ENCODE assay signal across 8 cellular contexts in genomic region chr19:55353803-55354697, GRCh38. TPM values are rescaled to one million over a fixed set of nuclear protein-coding genes. Genes with fewer than 3 reads are reported as not detected.
DNase-seq lines count a peak whose midpoint lies in the region; ATAC-seq and TF ChIP-seq lines count a peak whose summit lies in the region.

No MANE protein-coding gene starts in this region.

- H3K27ac ChIP-seq in Panc1 (ENCODE audit: low read length), result peak overlapping the region; percentile 57
- H3K27ac ChIP-seq in neutrophil, result no peak overlapping the region
- no peak overlapping the region for H3K27ac ChIP-seq in urinary bladder (ENCODE audit: low read depth)

- 2% methylated on average over 72 of the region's 72 CpGs for WGBS in urinary bladder

- H3K27me3 ChIP-seq in Panc1 (ENCODE audit: control insufficient read depth, insufficient read depth, low read length), result no peaks in the 10 kb centered on the region
- peaks cover 80% of the 10 kb centered on the region for H3K27me3 ChIP-seq in neutrophil

- H3K9me3 ChIP-seq in Panc1 (ENCODE audit: control insufficient read depth, insufficient read depth, low read depth, low read length), result no peaks in the 10 kb centered on the region
- no peaks in the 10 kb centered on the region for H3K9me3 ChIP-seq in neutrophil

- peak; percentile 27 for DNase-seq in SKM-1 treated with dmso at 0.1 percent for 144 hours (lab: John Stamatoyannopoulos, UW; ENCODE audit: unreplicated experiment)
- DNase-seq in SKM-1 (lab: John Stamatoyannopoulos, UW; ENCODE audit: unreplicated experiment), result no peak
- DNase-seq in Panc1 (ENCODE audit: low read depth, low spot score), result no peak
- peak; percentile 86 for DNase-seq in activated effector memory CD4-positive, alpha-beta T cell treated with anti-CD3 and anti-CD28 coated beads, Interleukin-2, amount 50 U/mL, for 16 hours
- DNase-seq in fibroblast of villous mesenchyme (ENCODE audit: low read depth), result peak; percentile 47

- H3K4me1 ChIP-seq in Panc1 (ENCODE audit: control insufficient read depth, insufficient read depth, low read length), result peaks cover 12% of the 10 kb centered on the region
- H3K4me1 ChIP-seq in neutrophil (ENCODE audit: control insufficient read depth in 1 of 2, insufficient read depth in 1 of 2, low read depth in 1 of 2, low read length in 1 of 2), result peaks cover 7 to 15% of the 10 kb centered on the region in 2 experiments
- no peaks in the 10 kb centered on the region for H3K4me1 ChIP-seq in urinary bladder (ENCODE audit: insufficient read depth)

- POLR2A ChIA-PET in Panc1 (lab: Charles Lee), result interaction anchor here (0.6 kb wide), 1 partner anchor 15 kb away, joined by 3 read pairs; no protein-coding TSS in a partner anchor

- no peak for TF ChIP-seq CTCF in Panc1 (IDR thresholded peaks at IDR 0.05)
- no peak for TF ChIP-seq CTCF in fibroblast of villous mesenchyme (IDR thresholded peaks at IDR 0.05; ENCODE audit: insufficient read depth, low read depth, low read length)
- TF ChIP-seq CTCF in neutrophil (IDR thresholded peaks at IDR 0.05), result no peak

- peak overlapping the region; percentile 55 to 62 for H3K4me3 ChIP-seq in Panc1 (ENCODE audit: low read depth in 2 of 2, low read length in 2 of 2)
- peak overlapping the region; percentile 59 for H3K4me3 ChIP-seq in fibroblast of villous mesenchyme (ENCODE audit: low read depth, low read length)
- peak overlapping the region; percentile 65 to 66 for H3K4me3 ChIP-seq in neutrophil (ENCODE audit: low read depth in 1 of 2, low read length in 1 of 2)
- H3K4me3 ChIP-seq in urinary bladder (ENCODE audit: low read depth, low read length), result peak overlapping the region; percentile 21

- BruUV-seq in Panc1 (replicated peaks; lab: Mats Ljungman, UMichigan), result no TSS peak

- in situ Hi-C loops in Panc1 (cut with HindIII; ENCODE audit: low pct_unique_long_range_greater_than_20kb, low sequenced_read_pairs), result no loop called here

- H3K36me3 ChIP-seq in Panc1 (ENCODE audit: control insufficient read depth, insufficient read depth, low read length) (no peaks in the 10 kb centered on the region), neutrophil (no peaks in the 10 kb centered on the region), urinary bladder (ENCODE audit: insufficient read depth) (no peaks in the 10 kb centered on the region)

- intact Hi-C loops in Panc1 (cut with micrococcal nuclease; ENCODE audit: unreplicated experiment), result no loop called here

- CTCF ChIA-PET in Panc1 (lab: Charles Lee), result no interaction called here

- ATAC-seq in Panc1, result peak; percentile 91
- ATAC-seq in HG02571 (IDR thresholded peaks at IDR 0.05; ENCODE audit: unreplicated experiment), result no peak

RNA-seq across cellular contexts. Expression of gene COX6B2, which starts 0.5 kb away (rescaled TPM):
- 5.6 TPM for total RNA-seq in Panc1 (2021; ENCODE audit: unreplicated experiment)
- 8.4 TPM for polyA plus RNA-seq in Panc1 (2012; ENCODE audit: insufficient read length)
- total RNA-seq in fibroblast of villous mesenchyme, result under 0.01 TPM in 1 of 2 replicates, not detected in the other
- total RNA-seq in urinary bladder, result not detected
- polyA plus RNA-seq in urinary bladder, result 0.39 TPM

RNA-seq across cellular contexts. Expression of gene GARIN5B, which starts 9.0 kb away (rescaled TPM):
- total RNA-seq in Panc1 (2021; ENCODE audit: unreplicated experiment), result not detected
- polyA plus RNA-seq in Panc1 (2012; ENCODE audit: insufficient read length), result not detected
- not detected in 2 replicates for total RNA-seq in fibroblast of villous mesenchyme
- not detected for total RNA-seq in urinary bladder
- not detected for polyA plus RNA-seq in urinary bladder

RNA-seq across cellular contexts. Expression of gene KMT5C, which starts 14.4 kb away (rescaled TPM):
- total RNA-seq in Panc1 (2021; ENCODE audit: unreplicated experiment), result 30.6 TPM
- polyA plus RNA-seq in Panc1 (2012; ENCODE audit: insufficient read length), result 27.7 TPM
- 6.9 and 8.7 TPM in 2 replicates for total RNA-seq in fibroblast of villous mesenchyme
- 9.3 TPM for total RNA-seq in urinary bladder
- 10.2 TPM for polyA plus RNA-seq in urinary bladder

RNA-seq across cellular contexts. Expression of gene IL11, which starts 16.2 kb away (rescaled TPM):
- 4.4 TPM for total RNA-seq in Panc1 (2021; ENCODE audit: unreplicated experiment)
- 3.6 TPM for polyA plus RNA-seq in Panc1 (2012; ENCODE audit: insufficient read length)
- total RNA-seq in fibroblast of villous mesenchyme, result 3.0 and 5.2 TPM in 2 replicates
- 0.42 TPM for total RNA-seq in urinary bladder
- polyA plus RNA-seq in urinary bladder, result 0.53 TPM

RNA-seq across cellular contexts. Expression of gene TMEM190, which starts 22.6 kb away (rescaled TPM):
- total RNA-seq in Panc1 (2021; ENCODE audit: unreplicated experiment) (0.74 TPM), fibroblast of villous mesenchyme (not detected in 2 replicates), urinary bladder (not detected)
- polyA plus RNA-seq in Panc1 (2012; ENCODE audit: insufficient read length), result not detected
- not detected for polyA plus RNA-seq in urinary bladder

Comparison
In these comparisons a context has a peak if more than half of its experiments do, and no peak if none do; other contexts are left out.
1. DNase-seq: peak in SKM-1 treated with dmso at 0.1 percent for 144 hours (single experiment), activated effector memory CD4-positive, alpha-beta T cell treated with anti-CD3 and anti-CD28 coated beads, Interleukin-2, amount 50 U/mL, for 16 hours (single experiment) and fibroblast of villous mesenchyme (single experiment); none in SKM-1 (single experiment) and Panc1 (single experiment).
2. Peak in every context shown above with its lines, with median percentiles within 50 percentile points of each other: H3K4me3 ChIP-seq.